In the genomic region with DNA sequence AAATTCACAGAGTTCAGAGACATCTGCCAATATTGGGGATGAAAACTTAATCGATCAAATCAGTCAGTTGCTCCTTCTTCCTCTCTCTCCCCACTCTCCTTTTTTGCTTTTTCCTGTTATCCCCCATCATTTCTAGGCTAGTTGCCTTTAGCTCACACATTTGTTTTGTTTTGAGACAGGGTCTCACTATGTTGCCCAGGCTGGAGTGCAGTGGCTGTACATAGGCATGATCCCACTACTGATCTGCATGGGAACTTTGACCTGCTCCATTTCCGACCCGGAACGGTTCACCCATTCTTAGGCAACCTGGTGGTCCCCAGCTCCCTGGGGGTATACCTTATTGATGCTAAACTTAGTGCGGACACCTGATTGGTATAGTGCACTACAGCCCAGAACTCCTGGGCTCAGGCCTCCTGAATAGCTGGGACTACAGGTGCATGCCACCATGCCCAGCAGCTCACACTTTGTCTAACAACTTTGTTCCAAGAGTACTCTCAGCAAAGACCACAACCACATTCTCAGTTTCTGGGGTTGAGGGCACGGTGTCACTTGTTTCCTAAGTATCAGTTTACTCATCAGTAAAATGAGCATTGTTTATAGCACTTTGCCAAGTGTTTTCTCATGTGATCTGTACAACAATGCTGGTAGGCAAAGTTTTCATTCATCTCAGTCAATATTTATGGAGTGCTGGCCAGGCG, we compare ENCODE assay signal across 25 cellular contexts. TPM values are rescaled to one million over a fixed set of nuclear protein-coding genes. Genes with fewer than 3 reads are reported as not detected.
DNase-seq lines count a peak whose midpoint lies in the region; ATAC-seq, FAIRE-seq and TF ChIP-seq lines count a peak whose summit lies in the region.
"Had no signal": no experiment of that assay in that cellular context is flagged by ENCODE, and none has a peak within 500 bp of the region (broad histone marks: within the 10 kb centered on the region; RNA-seq: fewer than 3 reads in every experiment).

No MANE protein-coding gene starts in this region.

- peaks cover 7% of the 10 kb centered on the region; the same call in 1 of the 2 replicates for H3F3A ChIP-seq in MM.1S (ENCODE audit: insufficient read depth, low read length)

- TF ChIP-seq RAD21 in K562 (CRISPR knock-in tag; conservative IDR thresholded peaks at IDR 0.05 in 1 of 2, IDR thresholded peaks at IDR 0.05 in 1 of 2) = no peak

- no TSS peak for BruUV-seq in K562 (replicated peaks; lab: Mats Ljungman, UMichigan)

- 95% methylated on average over 7 of the region's 7 CpGs for WGBS in K562 (ENCODE audit: insufficient coverage, low coverage, missing lambda C conversion rate)
- WGBS in heart right ventricle, 2 donors = 94 to 95% methylated on average over 7 of the region's 7 CpGs

- H3K4me3 ChIP-seq in GM06990 (replicated peaks; ENCODE audit: low read depth, low read length) (no peak overlapping the region), MM.1S (ENCODE audit: low read length) (no peak overlapping the region), K562 (no peak overlapping the region), heart right ventricle (no peak overlapping the region)
- H3K4me3 ChIP-seq: A549, gastrocnemius medialis, GM23338, left ventricle myocardium inferior had no signal

- H3K9me3 ChIP-seq in MM.1S (replicated peaks; ENCODE audit: insufficient read depth, low read length) (no peaks in the 10 kb centered on the region), K562 (replicated peaks; ENCODE audit: control insufficient read depth, insufficient read depth, low read depth, low read length) (no peaks in the 10 kb centered on the region), heart right ventricle (no peaks in the 10 kb centered on the region)
- H3K9me3 ChIP-seq: A549, gastrocnemius medialis, left ventricle myocardium inferior, SK-N-SH had no signal

- H4K20me1 ChIP-seq in MM.1S (ENCODE audit: insufficient read depth, low read length) (no peaks in the 10 kb centered on the region), K562 (replicated peaks; ENCODE audit: control insufficient read depth, insufficient read depth, low read length) (no peaks in the 10 kb centered on the region)

- H3K79me2 ChIP-seq in MM.1S (ENCODE audit: low read length) (no peaks in the 10 kb centered on the region), K562 (ENCODE audit: control insufficient read depth, insufficient read depth, low read length) (0 out of 3 replicates have a peak, but pooled peaks cover 3% of the 10 kb centered on the region)

- H3K9ac ChIP-seq in MM.1S (ENCODE audit: low read length) (no peak overlapping the region), K562 (ENCODE audit: insufficient read depth in 1 of 2, low read depth in 2 of 2, low read length in 2 of 2) (no peak overlapping the region)
- H3K9ac ChIP-seq: SK-N-SH had no signal

- intact Hi-C loops in activated CD8-positive, alpha-beta T cell treated with anti-CD3 and anti-CD28 coated beads for 36 hours (cut with micrococcal nuclease) = no loop called here
- intact Hi-C loops in K562 (cut with micrococcal nuclease) (no loop called here), heart right ventricle (cut with DNase I) (no loop called here)

- H3K4me1 Mint-ChIP-seq in activated CD8-positive, alpha-beta T cell treated with anti-CD3 and anti-CD28 coated beads for 36 hours (ENCODE audit: low read depth) = peaks cover 19% of the 10 kb centered on the region
- H3K4me1 Mint-ChIP-seq in activated CD8-positive, alpha-beta T cell treated with anti-CD3 and anti-CD28 coated beads, Interleukin-2, amount 10 ng/mL, durations not matched to agents 7 days and 5 days (ENCODE audit: low read depth) = peaks cover 7% of the 10 kb centered on the region
- H3K4me1 Mint-ChIP-seq: naive thymus-derived CD8-positive, alpha-beta T cell had no signal

- POLR2A ChIA-PET in activated CD8-positive, alpha-beta T cell treated with anti-CD3 and anti-CD28 coated beads for 36 hours (lab: Charles Lee) = interaction anchor here (0.7 to 2.3 kb wide), 5 partner anchors 10 to 212 kb away, joined by 3 to 8 read pairs (median 4); a partner anchor contains a TSS
- POLR2A ChIA-PET in activated CD8-positive, alpha-beta T cell treated with anti-CD3 and anti-CD28 coated beads, Interleukin-2, amount 10 ng/mL, durations not matched to agents 7 days and 5 days (lab: Charles Lee) = interaction anchor here (1.2 to 1.3 kb wide), 2 partner anchors 36 to 45 kb away, joined by 3 to 5 read pairs; a partner anchor contains a TSS
- POLR2A ChIA-PET in K562 (lab: Yijun Ruan, JAX) = interaction anchor here (0.8 to 2.6 kb wide), 3 partner anchors 11 to 45 kb away, joined by 4 to 6 read pairs (median 5); a partner anchor contains a TSS

- H3K9me1 ChIP-seq in K562 (ENCODE audit: control insufficient read depth, insufficient read depth, low read length) = no peaks in the 10 kb centered on the region

- in situ Hi-C loops in K562 (cut with MboI) = no loop called here

- H3K36me3 Mint-ChIP-seq in activated CD8-positive, alpha-beta T cell treated with anti-CD3 and anti-CD28 coated beads for 36 hours (ENCODE audit: low read depth) = peaks cover 8% of the 10 kb centered on the region
- no peaks in the 10 kb centered on the region for H3K36me3 Mint-ChIP-seq in activated CD8-positive, alpha-beta T cell treated with anti-CD3 and anti-CD28 coated beads, Interleukin-2, amount 10 ng/mL, durations not matched to agents 7 days and 5 days (ENCODE audit: low read depth)
- H3K36me3 Mint-ChIP-seq: CD8-positive, alpha-beta T cell; naive thymus-derived CD8-positive, alpha-beta T cell had no signal

- no peak for TF ChIP-seq EP300 in K562 (IDR thresholded peaks at IDR 0.05; ENCODE audit: low read length)

- no peak for TF ChIP-seq POLR2A in K562 (conservative IDR thresholded peaks at IDR 0.05)

- ATAC-seq in activated CD8-positive, alpha-beta T cell treated with anti-CD3 and anti-CD28 coated beads for 36 hours = peak; percentile 70
- ATAC-seq in activated CD8-positive, alpha-beta T cell treated with anti-CD3 and anti-CD28 coated beads, Interleukin-2, amount 10 ng/mL, durations not matched to agents 7 days and 5 days = no peak
- ATAC-seq in K562 = no peak
- ATAC-seq in heart right ventricle = no peak
- no peak for ATAC-seq in GM21737 (IDR thresholded peaks at IDR 0.05; ENCODE audit: unreplicated experiment)
- ATAC-seq: A549; CD8-positive, alpha-beta T cell; gastrocnemius medialis; GM23338; naive thymus-derived CD8-positive, alpha-beta T cell had no signal

- TF ChIP-seq CTCF in activated CD8-positive, alpha-beta T cell treated with anti-CD3 and anti-CD28 coated beads for 36 hours (IDR thresholded peaks at IDR 0.05) = no peak
- TF ChIP-seq CTCF in GM06990 (IDR thresholded peaks at IDR 0.05; ENCODE audit: insufficient read depth, low read length, poor library complexity, severe bottlenecking) (no peak), MM.1S (IDR thresholded peaks at IDR 0.05; ENCODE audit: low read length) (no peak), K562 (IDR thresholded peaks at IDR 0.05 in 2 of 3, conservative IDR thresholded peaks at IDR 0.05 in 1 of 3; ENCODE audit: insufficient read depth in 2 of 3, low read depth in 1 of 3, low read length in 3 of 3) (no peak), heart right ventricle (IDR thresholded peaks at IDR 0.05) (no peak)

- no peaks in the 10 kb centered on the region for H3K27me3 Mint-ChIP-seq in activated CD8-positive, alpha-beta T cell treated with anti-CD3 and anti-CD28 coated beads for 36 hours
- no peaks in the 10 kb centered on the region for H3K27me3 Mint-ChIP-seq in activated CD8-positive, alpha-beta T cell treated with anti-CD3 and anti-CD28 coated beads, Interleukin-2, amount 10 ng/mL, durations not matched to agents 7 days and 5 days (ENCODE audit: low read depth)
- H3K27me3 Mint-ChIP-seq: naive thymus-derived CD8-positive, alpha-beta T cell had no signal

- H3K27ac Mint-ChIP-seq in activated CD8-positive, alpha-beta T cell treated with anti-CD3 and anti-CD28 coated beads for 36 hours = no peak overlapping the region
- no peak overlapping the region for H3K27ac Mint-ChIP-seq in activated CD8-positive, alpha-beta T cell treated with anti-CD3 and anti-CD28 coated beads, Interleukin-2, amount 10 ng/mL, durations not matched to agents 7 days and 5 days
- H3K27ac Mint-ChIP-seq: CD8-positive, alpha-beta T cell; GM23338 had no signal

- no peak overlapping the region for H3K4me2 ChIP-seq in MM.1S (ENCODE audit: low read depth, low read length)
- H3K4me2 ChIP-seq in K562 (ENCODE audit: insufficient read depth, low read length) = no peak overlapping the region
- H3K4me2 ChIP-seq: A549, GM23338, SK-N-SH had no signal

- H3K27ac ChIP-seq in MM.1S (ENCODE audit: low read length) (no peak overlapping the region), K562 (ENCODE audit: extremely low read depth, low read depth, low read length) (no peak overlapping the region), heart right ventricle (no peak overlapping the region)
- H3K27ac ChIP-seq: A549, gastrocnemius medialis, left ventricle myocardium inferior had no signal

- H3K27me3 ChIP-seq in GM06990 (replicated peaks; ENCODE audit: control insufficient read depth, insufficient read depth, low read length) = no peaks in the 10 kb centered on the region
- H3K27me3 ChIP-seq in MM.1S (replicated peaks; ENCODE audit: insufficient read depth, low read length) = no peaks in the 10 kb centered on the region
- no peaks in the 10 kb centered on the region for H3K27me3 ChIP-seq in K562 (ENCODE audit: control insufficient read depth in 2 of 2, insufficient read depth in 2 of 2, low read length in 2 of 2)
- H3K27me3 ChIP-seq in heart right ventricle = no peaks in the 10 kb centered on the region
- H3K27me3 ChIP-seq: gastrocnemius medialis had no signal

- no peaks in the 10 kb centered on the region for H3K9me2 ChIP-seq in MM.1S (replicated peaks; ENCODE audit: insufficient read depth, low read length)
- H3K9me2 ChIP-seq: SK-N-SH had no signal

- DNase-seq in activated CD8-positive, alpha-beta T cell treated with anti-CD3 and anti-CD28 coated beads for 36 hours = peak; percentile 70
- DNase-seq in activated CD8-positive, alpha-beta T cell treated with anti-CD3 and anti-CD28 coated beads, Interleukin-2, amount 10 ng/mL, durations not matched to agents 7 days and 5 days = no peak
- DNase-seq in GM06990 (ENCODE audit: extremely low read depth, insufficient read length) (peak; percentile 34), MM.1S (peak; percentile 74), K562 (ENCODE audit: extremely low read depth in 1 of 4, low spot score in 3 of 4) (no peak), heart right ventricle (no peak), NCI-H69 (lab: John Stamatoyannopoulos, UW) (no peak)
- DNase-seq: activated gamma-delta T cell; CD8-positive, alpha-beta T cell; cortex of kidney; gastrocnemius medialis; hypothalamus; IMR-90; left ventricle myocardium inferior; midbrain; naive thymus-derived CD8-positive, alpha-beta T cell; NCI-H2081; NCI-H82; retina; SK-N-SH; substantia nigra had no signal

- H2AFZ ChIP-seq in MM.1S (ENCODE audit: low read length) = no peak overlapping the region
- no peak overlapping the region for H2AFZ ChIP-seq in K562 (ENCODE audit: low read depth, low read length)
- H2AFZ ChIP-seq: GM23338 had no signal

- FAIRE-seq in K562 (lab: Jason Lieb, UNC) = no peak
- FAIRE-seq: A549, endometrium had no signal

- H3K4me3 Mint-ChIP-seq in activated CD8-positive, alpha-beta T cell treated with anti-CD3 and anti-CD28 coated beads for 36 hours = no peak overlapping the region
- H3K4me3 Mint-ChIP-seq in activated CD8-positive, alpha-beta T cell treated with anti-CD3 and anti-CD28 coated beads, Interleukin-2, amount 10 ng/mL, durations not matched to agents 7 days and 5 days = no peak overlapping the region
- H3K4me3 Mint-ChIP-seq: CD8-positive, alpha-beta T cell; GM23338; naive thymus-derived CD8-positive, alpha-beta T cell had no signal

- CTCF ChIA-PET in activated CD8-positive, alpha-beta T cell treated with anti-CD3 and anti-CD28 coated beads for 36 hours (lab: Charles Lee) = interaction anchor here (0.6 to 1.3 kb wide), 2 partner anchors 35 to 102 kb away, joined by 3 to 4 read pairs; no protein-coding TSS in a partner anchor
- CTCF ChIA-PET in activated CD8-positive, alpha-beta T cell treated with anti-CD3 and anti-CD28 coated beads, Interleukin-2, amount 10 ng/mL, durations not matched to agents 7 days and 5 days (lab: Charles Lee) = interaction anchor here (1.0 kb wide), 1 partner anchor 192 kb away, joined by 3 read pairs; no protein-coding TSS in a partner anchor
- CTCF ChIA-PET in K562 (lab: Yijun Ruan, JAX; ENCODE audit: low intra/inter-chr PET ratio) = no interaction called here

- H3K9me3 Mint-ChIP-seq in activated CD8-positive, alpha-beta T cell treated with anti-CD3 and anti-CD28 coated beads for 36 hours = no peaks in the 10 kb centered on the region
- no peaks in the 10 kb centered on the region for H3K9me3 Mint-ChIP-seq in activated CD8-positive, alpha-beta T cell treated with anti-CD3 and anti-CD28 coated beads, Interleukin-2, amount 10 ng/mL, durations not matched to agents 7 days and 5 days (ENCODE audit: insufficient read depth)
- H3K9me3 Mint-ChIP-seq: CD8-positive, alpha-beta T cell; GM23338; naive thymus-derived CD8-positive, alpha-beta T cell had no signal

- H3K4me1 ChIP-seq in MM.1S (ENCODE audit: low read length) (peaks cover 11% of the 10 kb centered on the region), K562 (replicated peaks in 1 of 2; ENCODE audit: control insufficient read depth in 2 of 2, insufficient read depth in 2 of 2, low read length in 2 of 2) (peaks cover 4 to 15% of the 10 kb centered on the region in 2 experiments; a peak in 3 of 5 replicates), heart right ventricle (peaks cover 0 to 8% (median 0%) of the 10 kb centered on the region in 9 donors)

- H3K36me3 ChIP-seq in GM06990 (ENCODE audit: control insufficient read depth, insufficient read depth, low read length) (no peaks in the 10 kb centered on the region), MM.1S (replicated peaks; ENCODE audit: insufficient read depth, low read length) (no peaks in the 10 kb centered on the region), K562 (ENCODE audit: control insufficient read depth, insufficient read depth, low read length) (no peaks in the 10 kb centered on the region; the same call in 1 of the 3 replicates), heart right ventricle (no peaks in the 10 kb centered on the region)
- H3K36me3 ChIP-seq: gastrocnemius medialis, left ventricle myocardium inferior had no signal

RNA-seq across cellular contexts. Expression of a gene that starts 6.7 kb away (rescaled TPM):
- 10 to 100 TPM; 29.7 to 29.9 TPM for total RNA-seq in activated CD8-positive, alpha-beta T cell treated with anti-CD3 and anti-CD28 coated beads for 36 hours
- 10 to 100 TPM; 29.2 to 31.0 TPM for total RNA-seq in activated CD8-positive, alpha-beta T cell treated with anti-CD3 and anti-CD28 coated beads, Interleukin-2, amount 10 ng/mL, durations not matched to agents 7 days and 5 days
- total RNA-seq in K562 (2011; cell fraction: chromatin; rRNA removed; ENCODE audit: low replicate concordance) = 40.0 and 60.8 TPM in 2 replicates
- total RNA-seq in K562 (2011; cell fraction: nucleolus; rRNA removed) = 22.4 and 23.7 TPM in 2 replicates
- total RNA-seq in K562 (2011; cell fraction: nucleoplasm; rRNA removed) = 31.1 and 33.1 TPM in 2 replicates
- total RNA-seq in K562 (2014; rRNA removed) (61.3 and 70.8 TPM in 2 replicates), K562 (2014; rRNA removed; fragmentation: Illumina TruSeq; extraction: Trizol) (74.1 and 75.8 TPM in 2 replicates), K562 (2015; rRNA removed; fragmentation: Illumina TruSeq; extraction: Trizol) (77.6 and 80.0 TPM in 2 replicates), K562 (2021) (66.6 and 70.8 TPM in 2 replicates), heart right ventricle (10 to 100 TPM; 28.3 to 39.0 (median 34.3) TPM)
- polyA plus RNA-seq in K562 (2011; rRNA removed) (29.7 and 33.3 TPM in 2 replicates), K562 (2014; fragmentation: Illumina TruSeq; extraction: Trizol) (80.6 and 98.6 TPM in 2 replicates), K562 (2014; fragmentation: Nextera tagmentation; extraction: Ambion mirVana) (10 to 100 TPM; 31.9 to 53.6 TPM), K562 (2014; rRNA removed) (44.4 and 48.7 TPM in 2 replicates), heart right ventricle (10 to 100 TPM; 11.2 to 14.9 TPM)
- 13.9 and 14.8 TPM in 2 replicates for polyA plus RNA-seq in K562 (2011; cell fraction: cytosol; rRNA removed)
- 24.7 and 25.8 TPM in 2 replicates for polyA plus RNA-seq in K562 (2011; cell fraction: nucleus; rRNA removed)
- polyA plus RNA-seq in K562 (2012) = 28.7 and 53.0 TPM in 2 replicates
- polyA minus RNA-seq in K562 (2011; rRNA and poly(A)+ RNA removed) = 35.1 and 35.7 TPM in 2 replicates
- 25.7 and 34.4 TPM in 2 replicates for polyA minus RNA-seq in K562 (2011; cell fraction: cytosol; rRNA and poly(A)+ RNA removed)
- polyA minus RNA-seq in K562 (2011; cell fraction: nucleus; rRNA and poly(A)+ RNA removed) = 10.5 and 19.7 TPM in 2 replicates

RNA-seq across cellular contexts. Expression of a gene that starts 41.6 kb away (rescaled TPM):
- 10 to 100 TPM; 65.8 to 65.9 TPM for total RNA-seq in activated CD8-positive, alpha-beta T cell treated with anti-CD3 and anti-CD28 coated beads for 36 hours
- 10 to 100 TPM; 62.3 to 67.9 TPM for total RNA-seq in activated CD8-positive, alpha-beta T cell treated with anti-CD3 and anti-CD28 coated beads, Interleukin-2, amount 10 ng/mL, durations not matched to agents 7 days and 5 days
- total RNA-seq in K562 (2011; cell fraction: chromatin; rRNA removed; ENCODE audit: low replicate concordance) = 96.3 and 113 TPM in 2 replicates
- total RNA-seq in K562 (2011; cell fraction: nucleolus; rRNA removed) = 53.2 and 60.7 TPM in 2 replicates
- total RNA-seq in K562 (2011; cell fraction: nucleoplasm; rRNA removed) = 112 and 144 TPM in 2 replicates
- 149 and 175 TPM in 2 replicates for total RNA-seq in K562 (2014; rRNA removed)
- total RNA-seq in K562 (2014; rRNA removed; fragmentation: Illumina TruSeq; extraction: Trizol) = 172 and 175 TPM in 2 replicates
- total RNA-seq in K562 (2015; rRNA removed; fragmentation: Illumina TruSeq; extraction: Trizol) = 144 and 151 TPM in 2 replicates
- total RNA-seq in K562 (2021) = 126 and 141 TPM in 2 replicates
- 159 and 167 TPM in 2 replicates for polyA plus RNA-seq in K562 (2011; rRNA removed)
- 81.9 and 157 TPM in 2 replicates for polyA plus RNA-seq in K562 (2011; cell fraction: cytosol; rRNA removed)
- polyA plus RNA-seq in K562 (2011; cell fraction: nucleus; rRNA removed) = 74.8 and 105 TPM in 2 replicates
- polyA plus RNA-seq in K562 (2012) = 80.0 and 120 TPM in 2 replicates
- polyA plus RNA-seq in K562 (2014; fragmentation: Illumina TruSeq; extraction: Trizol) = 133 and 138 TPM in 2 replicates
- polyA plus RNA-seq in K562 (2014; fragmentation: Nextera tagmentation; extraction: Ambion mirVana) = 10 to 100 TPM; 46.5 to 51.7 TPM
- polyA plus RNA-seq in K562 (2014; rRNA removed) = 159 and 175 TPM in 2 replicates
- polyA minus RNA-seq in K562 (2011; rRNA and poly(A)+ RNA removed) = 59.4 and 74.4 TPM in 2 replicates
- polyA minus RNA-seq in K562 (2011; cell fraction: cytosol; rRNA and poly(A)+ RNA removed) = 29.4 and 34.5 TPM in 2 replicates
- polyA minus RNA-seq in K562 (2011; cell fraction: nucleus; rRNA and poly(A)+ RNA removed) = 17.0 and 32.8 TPM in 2 replicates
- 10 to 100 TPM; 37.6 to 52.8 (median 43.3) TPM for total RNA-seq in heart right ventricle
- polyA plus RNA-seq in heart right ventricle = 10 to 100 TPM; 25.3 to 71.7 TPM

RNA-seq across cellular contexts. Expression of a gene that starts 45.0 kb away (rescaled TPM):
- total RNA-seq in activated CD8-positive, alpha-beta T cell treated with anti-CD3 and anti-CD28 coated beads for 36 hours = 1,000 to 10,000 TPM; 1,493 to 1,569 TPM
- 1,000 to 10,000 TPM; 1,096 to 1,128 TPM for total RNA-seq in activated CD8-positive, alpha-beta T cell treated with anti-CD3 and anti-CD28 coated beads, Interleukin-2, amount 10 ng/mL, durations not matched to agents 7 days and 5 days
- total RNA-seq in K562 (2011; cell fraction: chromatin; rRNA removed; ENCODE audit: low replicate concordance) = 326 and 345 TPM in 2 replicates
- total RNA-seq in K562 (2011; cell fraction: nucleolus; rRNA removed) = 341 and 370 TPM in 2 replicates
- total RNA-seq in K562 (2011; cell fraction: nucleoplasm; rRNA removed) = 557 and 1,073 TPM in 2 replicates
- 3,111 and 3,495 TPM in 2 replicates for total RNA-seq in K562 (2014; rRNA removed)
- total RNA-seq in K562 (2014; rRNA removed; fragmentation: Illumina TruSeq; extraction: Trizol) = 3,683 and 3,950 TPM in 2 replicates
- 3,549 and 3,642 TPM in 2 replicates for total RNA-seq in K562 (2015; rRNA removed; fragmentation: Illumina TruSeq; extraction: Trizol)
- total RNA-seq in K562 (2021) = 1,751 and 1,781 TPM in 2 replicates
- 2,818 and 2,821 TPM in 2 replicates for polyA plus RNA-seq in K562 (2011; rRNA removed)
- 831 and 2,063 TPM in 2 replicates for polyA plus RNA-seq in K562 (2011; cell fraction: cytosol; rRNA removed)
- 469 and 968 TPM in 2 replicates for polyA plus RNA-seq in K562 (2011; cell fraction: nucleus; rRNA removed)
- 3,491 and 4,910 TPM in 2 replicates for polyA plus RNA-seq in K562 (2012)
- 3,852 and 4,443 TPM in 2 replicates for polyA plus RNA-seq in K562 (2014; fragmentation: Illumina TruSeq; extraction: Trizol)
- polyA plus RNA-seq in K562 (2014; fragmentation: Nextera tagmentation; extraction: Ambion mirVana) = 1,000 to 10,000 TPM; 2,542 to 2,758 TPM
- 4,338 and 4,526 TPM in 2 replicates for polyA plus RNA-seq in K562 (2014; rRNA removed)
- polyA minus RNA-seq in K562 (2011; rRNA and poly(A)+ RNA removed) = 1,269 and 1,421 TPM in 2 replicates
- 631 and 637 TPM in 2 replicates for polyA minus RNA-seq in K562 (2011; cell fraction: cytosol; rRNA and poly(A)+ RNA removed)
- polyA minus RNA-seq in K562 (2011; cell fraction: nucleus; rRNA and poly(A)+ RNA removed) = 128 and 273 TPM in 2 replicates
- 100 to 1,000 TPM; 577 to 756 (median 612) TPM for total RNA-seq in heart right ventricle
- 1,000 to 10,000 TPM; 1,463 to 2,166 TPM for polyA plus RNA-seq in heart right ventricle

RNA-seq across cellular contexts. Expression of a gene that starts 54.4 kb away (rescaled TPM):
- 10 to 100 TPM; 57.0 to 59.2 TPM for total RNA-seq in activated CD8-positive, alpha-beta T cell treated with anti-CD3 and anti-CD28 coated beads for 36 hours
- 10 to 100 TPM; 84.2 to 88.2 TPM for total RNA-seq in activated CD8-positive, alpha-beta T cell treated with anti-CD3 and anti-CD28 coated beads, Interleukin-2, amount 10 ng/mL, durations not matched to agents 7 days and 5 days
- total RNA-seq in K562 (2011; cell fraction: chromatin; rRNA removed; ENCODE audit: low replicate concordance) = 27.3 and 126 TPM in 2 replicates
- 89.4 and 103 TPM in 2 replicates for total RNA-seq in K562 (2011; cell fraction: nucleolus; rRNA removed)
- total RNA-seq in K562 (2011; cell fraction: nucleoplasm; rRNA removed) = 56.7 and 62.0 TPM in 2 replicates
- total RNA-seq in K562 (2014; rRNA removed) (126 and 144 TPM in 2 replicates), K562 (2014; rRNA removed; fragmentation: Illumina TruSeq; extraction: Trizol) (17.4 and 25.8 TPM in 2 replicates), K562 (2015; rRNA removed; fragmentation: Illumina TruSeq; extraction: Trizol) (56.5 and 58.4 TPM in 2 replicates), K562 (2021) (108 and 109 TPM in 2 replicates), heart right ventricle (10 to 100 TPM; 22.0 to 31.9 (median 27.0) TPM)
- polyA plus RNA-seq in K562 (2011; rRNA removed) (60.1 and 72.7 TPM in 2 replicates), K562 (2014; fragmentation: Illumina TruSeq; extraction: Trizol) (90.2 and 141 TPM in 2 replicates), K562 (2014; fragmentation: Nextera tagmentation; extraction: Ambion mirVana) (1 to 10 TPM; 3.9 to 9.9 TPM), K562 (2014; rRNA removed) (127 and 128 TPM in 2 replicates), heart right ventricle (10 to 100 TPM; 25.8 to 54.5 TPM)
- 89.6 and 223 TPM in 2 replicates for polyA plus RNA-seq in K562 (2011; cell fraction: cytosol; rRNA removed)
- 141 and 217 TPM in 2 replicates for polyA plus RNA-seq in K562 (2011; cell fraction: nucleus; rRNA removed)
- polyA plus RNA-seq in K562 (2012) = 97.6 and 103 TPM in 2 replicates
- polyA minus RNA-seq in K562 (2011; rRNA and poly(A)+ RNA removed) = 21.3 and 39.9 TPM in 2 replicates
- 64.0 and 69.4 TPM in 2 replicates for polyA minus RNA-seq in K562 (2011; cell fraction: cytosol; rRNA and poly(A)+ RNA removed)
- polyA minus RNA-seq in K562 (2011; cell fraction: nucleus; rRNA and poly(A)+ RNA removed) = 25.7 and 26.4 TPM in 2 replicates

Comparison
In these comparisons a context has a peak if more than half of its experiments do, and no peak if none do; other contexts are left out.
1. DNase-seq: peak in activated CD8-positive, alpha-beta T cell treated with anti-CD3 and anti-CD28 coated beads for 36 hours (single experiment), GM06990 (single experiment) and MM.1S (single experiment); none in activated CD8-positive, alpha-beta T cell treated with anti-CD3 and anti-CD28 coated beads, Interleukin-2, amount 10 ng/mL, durations not matched to agents 7 days and 5 days (single experiment), K562 (0 of 4), heart right ventricle (0 of 2) and NCI-H69 (single experiment).